In the genomic region with DNA sequence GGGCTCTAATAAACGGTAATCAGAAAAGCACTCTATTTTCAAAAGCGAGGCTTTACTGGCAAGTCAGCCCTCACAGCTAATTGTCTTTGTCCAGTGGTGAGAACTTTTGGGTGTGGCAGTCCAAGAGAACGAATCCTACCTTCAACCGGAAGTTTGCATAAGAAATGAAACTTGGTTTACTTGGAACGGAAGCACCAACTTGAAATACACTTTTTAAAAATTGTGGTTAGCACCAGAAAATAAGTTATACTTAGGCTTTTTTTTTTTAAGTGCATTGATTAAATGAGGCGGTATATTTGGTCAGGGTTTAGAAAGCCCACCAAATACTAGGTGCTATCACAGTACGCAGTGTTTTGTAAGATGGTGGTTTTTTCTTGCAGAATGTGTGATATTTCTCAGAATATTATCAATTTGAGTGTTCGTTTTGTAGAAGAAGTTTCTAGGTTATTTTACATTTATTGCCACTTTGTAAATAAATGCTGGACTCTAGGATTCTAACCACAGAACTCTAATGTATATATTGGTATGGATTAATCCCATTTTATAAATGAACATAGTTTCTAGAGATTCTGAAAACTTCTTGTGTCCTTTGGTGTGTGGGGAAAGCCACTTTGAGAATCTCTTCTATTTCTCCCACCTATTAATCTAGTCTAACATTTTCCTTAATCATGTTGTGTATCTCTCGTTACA, we compare ENCODE assay signal across 8 cellular contexts. TPM values are rescaled to one million over a fixed set of nuclear protein-coding genes. Genes with fewer than 3 reads are reported as not detected.
DNase-seq lines count a peak whose midpoint lies in the region; ATAC-seq and TF ChIP-seq lines count a peak whose summit lies in the region.

No MANE protein-coding gene starts in this region.

- H3K36me3 ChIP-seq in cardiac muscle cell (peaks cover 8% of the 10 kb centered on the region), NT2/D1 (ENCODE audit: insufficient read depth, insufficient read length, low read length) (peaks cover 24% of the 10 kb centered on the region), breast epithelium (no peaks in the 10 kb centered on the region), vagina (peaks cover 0 to 7% of the 10 kb centered on the region in 2 donors)

- H3K27ac ChIP-seq in cardiac muscle cell (peak overlapping the region; percentile 100), breast epithelium (peak overlapping the region; percentile 99 to 100), vagina (peak overlapping the region; percentile 98)

- DNase-seq in cardiac muscle cell (ENCODE audit: low read depth in 1 of 2, low spot score in 1 of 2) (peak in 1 of 2 donors; percentile 75), left cardiac atrium (no peak), NT2/D1 (ENCODE audit: low read depth, low spot score) (no peak), breast epithelium (ENCODE audit: low spot score in 2 of 2) (peak in 1 of 2 donors; percentile 54), lung microvascular endothelial cell (ENCODE audit: low read depth in 2 of 2) (peak; percentile 57 to 78), vagina (ENCODE audit: extremely low spot score in 2 of 2) (no peak), activated gamma-delta T cell treated with Interleukin-2 at 50 U/mL for 16 hours (no peak)
- DNase-seq in stimulated activated CD4-positive, alpha-beta T cell treated with anti-CD3 and anti-CD28 coated beads, Interleukin-1b, Interleukin-23, amount 100 ng/mL, for 48 hours, result no peak

- peak overlapping the region; percentile 96 for H3K9ac ChIP-seq in NT2/D1 (ENCODE audit: insufficient read length, low read depth)

- peak overlapping the region; percentile 75 for H3K4me3 ChIP-seq in cardiac muscle cell
- H3K4me3 ChIP-seq in NT2/D1 (ENCODE audit: insufficient read length, low read depth), result peak overlapping the region; percentile 94
- H3K4me3 ChIP-seq in breast epithelium, result peak overlapping the region; percentile 94 to 99 (median 98)
- H3K4me3 ChIP-seq in vagina, result peak overlapping the region; percentile 93 to 98

- TF ChIP-seq CTCF in cardiac muscle cell (IDR thresholded peaks at IDR 0.05; ENCODE audit: low read depth, low read length), result no peak
- no peak for TF ChIP-seq CTCF in breast epithelium (IDR thresholded peaks at IDR 0.05)
- TF ChIP-seq CTCF in vagina (IDR thresholded peaks at IDR 0.05), result no peak

- H3K4me1 ChIP-seq in cardiac muscle cell (ENCODE audit: low read depth) (peaks cover 10% of the 10 kb centered on the region), NT2/D1 (ENCODE audit: insufficient read depth, insufficient read length) (no peaks in the 10 kb centered on the region), breast epithelium (peaks cover 4 to 5% of the 10 kb centered on the region in 2 donors), vagina (peaks cover 50% of the 10 kb centered on the region)

- no peaks in the 10 kb centered on the region for H3K27me3 ChIP-seq in cardiac muscle cell
- H3K27me3 ChIP-seq in NT2/D1 (ENCODE audit: insufficient read depth, insufficient read length), result no peaks in the 10 kb centered on the region
- H3K27me3 ChIP-seq in breast epithelium, result no peaks in the 10 kb centered on the region
- no peaks in the 10 kb centered on the region for H3K27me3 ChIP-seq in vagina

- ATAC-seq in left cardiac atrium, result no peak

- no peak for TF ChIP-seq POLR2A in breast epithelium (IDR thresholded peaks at IDR 0.05)
- no peak for TF ChIP-seq POLR2A in vagina (IDR thresholded peaks at IDR 0.05)

- intact Hi-C loops in left cardiac atrium (cut with DNase I) (loop anchor here (5.0 to 10.0 kb wide), 6 partner anchors 62 to 317 kb away; no protein-coding TSS in a partner anchor), breast epithelium (cut with DNase I; ENCODE audit: low total_unique reads) (no loop called here), vagina (cut with DNase I) (loop anchor here (10.0 kb wide), 3 partner anchors 94 to 314 kb away; partner anchors contain the start of gene LPIN2)

- H3K9me3 ChIP-seq in cardiac muscle cell (ENCODE audit: low read depth) (no peaks in the 10 kb centered on the region), NT2/D1 (ENCODE audit: insufficient read depth, low read length) (no peaks in the 10 kb centered on the region), breast epithelium (no peaks in the 10 kb centered on the region), vagina (no peaks in the 10 kb centered on the region)

RNA-seq across cellular contexts. Expression of gene MYL12A, which starts 1.2 kb away (rescaled TPM):
- total RNA-seq in cardiac muscle cell, result 152 and 195 TPM in 2 replicates
- polyA plus RNA-seq in cardiac muscle cell, result 321 and 420 TPM in 2 replicates
- total RNA-seq in left cardiac atrium, result 100 to 1,000 TPM; 919 to 945 TPM
- total RNA-seq in breast epithelium, result 100 to 1,000 TPM; 403 to 495 (median 444) TPM
- total RNA-seq in lung microvascular endothelial cell, result 943 and 1,280 TPM in 2 replicates
- 193 TPM for total RNA-seq in vagina

RNA-seq across cellular contexts. Expression of gene MYL12B, which starts 13.1 kb away (rescaled TPM):
- total RNA-seq in cardiac muscle cell, result 74.8 and 137 TPM in 2 replicates
- polyA plus RNA-seq in cardiac muscle cell, result 211 and 299 TPM in 2 replicates
- total RNA-seq in left cardiac atrium, result 100 to 1,000 TPM; 161 to 230 TPM
- total RNA-seq in breast epithelium, result 100 to 1,000 TPM; 305 to 371 (median 335) TPM
- 736 and 834 TPM in 2 replicates for total RNA-seq in lung microvascular endothelial cell
- total RNA-seq in vagina, result 214 TPM

RNA-seq across cellular contexts. Expression of gene MYOM1, which starts 29.0 kb away (rescaled TPM):
- total RNA-seq in cardiac muscle cell, result 209 and 219 TPM in 2 replicates
- polyA plus RNA-seq in cardiac muscle cell, result 182 and 194 TPM in 2 replicates
- total RNA-seq in left cardiac atrium, result 100 to 1,000 TPM; 263 to 351 TPM
- total RNA-seq in breast epithelium, result 1 to 10 TPM; 3.1 to 6.9 (median 5.9) TPM
- 1.1 and 8.7 TPM in 2 replicates for total RNA-seq in lung microvascular endothelial cell
- 1.2 TPM for total RNA-seq in vagina

Comparison
In these comparisons a context has a peak if more than half of its experiments do, and no peak if none do; other contexts are left out.
1. DNase-seq: peak in lung microvascular endothelial cell (2 of 2); none in left cardiac atrium (single experiment), NT2/D1 (single experiment), vagina (0 of 2), activated gamma-delta T cell treated with Interleukin-2 at 50 U/mL for 16 hours (single experiment) and stimulated activated CD4-positive, alpha-beta T cell treated with anti-CD3 and anti-CD28 coated beads, Interleukin-1b, Interleukin-23, amount 100 ng/mL, for 48 hours (single experiment).
2. RNA of gene MYOM1, which starts 29.0 kb away (total RNA-seq): 263 to 351 TPM in left cardiac atrium and 209 to 219 TPM in cardiac muscle cell; 1.1 to 8.7 TPM in lung microvascular endothelial cell, 3.1 to 6.9 TPM in breast epithelium and 1.2 TPM in vagina (single experiment); every median in the first group is over 10 times any median in the second.
3. Peak in every context shown above with its lines, with median percentiles within 50 percentile points of each other: H3K27ac ChIP-seq and H3K4me3 ChIP-seq.